13 cellular contexts compared by ENCODE assay signal in the genomic region with DNA sequence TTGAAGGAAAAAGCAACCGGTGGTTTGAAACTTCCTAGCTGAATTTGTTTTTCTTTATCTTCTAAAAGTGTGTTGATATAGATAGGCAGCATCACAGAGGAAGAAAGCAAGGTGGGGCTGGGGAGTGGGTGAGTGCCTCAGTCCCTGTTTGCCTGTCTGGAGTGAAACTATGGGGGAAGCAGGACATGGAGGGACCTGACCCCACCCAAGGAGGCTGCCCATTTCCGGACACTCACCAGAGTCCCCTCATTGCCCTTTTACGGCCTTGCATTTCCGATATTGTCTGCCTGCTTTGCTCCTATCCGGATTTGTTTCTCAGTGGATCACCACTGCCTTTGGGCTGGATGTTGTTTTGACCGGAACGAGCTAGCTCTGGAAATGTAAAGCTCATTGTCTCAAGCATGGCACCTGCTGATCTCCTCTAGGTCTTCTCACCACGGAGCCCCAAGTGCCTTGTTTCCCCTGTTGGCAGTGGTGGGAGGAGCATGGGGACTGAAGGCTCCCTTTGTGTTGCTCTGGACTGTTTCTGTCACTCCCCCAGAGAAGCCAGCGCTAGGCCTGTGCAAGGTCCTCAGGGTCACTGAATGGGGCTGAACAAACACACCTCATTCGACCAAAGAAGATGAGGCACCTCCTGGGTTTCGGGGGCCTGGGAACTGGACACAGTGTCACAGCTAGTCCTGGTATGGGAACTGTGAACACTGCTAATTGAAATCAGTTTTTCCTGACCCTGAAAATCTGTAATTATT. TPM values are rescaled to one million over a fixed set of nuclear protein-coding genes. Genes with fewer than 3 reads are reported as not detected.
A peak's percentile ranks its signal among the peaks of the same experiment; 100 is the strongest.
DNase-seq lines count a peak whose midpoint lies in the region; ATAC-seq, FAIRE-seq and TF ChIP-seq lines count a peak whose summit lies in the region.
"Had no signal": no experiment of that assay in that cellular context is flagged by ENCODE, and none has a peak within 500 bp of the region (broad histone marks: within the 10 kb centered on the region; RNA-seq: fewer than 3 reads in every experiment).

No MANE protein-coding gene starts in this region.

- H3K27ac ChIP-seq in K562 (ENCODE audit: extremely low read depth, low read depth, low read length) (peak overlapping the region; percentile 40; the same call in 2 of the 3 replicates), gastroesophageal sphincter (peak overlapping the region in 2 of 4 donors; percentile 11 to 26)
- H3K27ac ChIP-seq: 22Rv1 had no signal

- H3K9me1 ChIP-seq in K562 (ENCODE audit: control insufficient read depth, insufficient read depth, low read length), result no peaks in the 10 kb centered on the region

- no peak overlapping the region for H3K4me3 Mint-ChIP-seq in activated T-helper 17 cell treated with anti-CD3 and anti-CD28 coated beads, Interleukin-2, amount 50 U/mL, for 72 hours

- no peaks in the 10 kb centered on the region for H3K9me3 Mint-ChIP-seq in activated T-helper 17 cell treated with anti-CD3 and anti-CD28 coated beads, Interleukin-2, amount 50 U/mL, for 72 hours

- POLR2A ChIA-PET in K562 (lab: Yijun Ruan, JAX), result interaction anchor here (0.6 to 0.8 kb wide), 2 partner anchors 13 to 428 kb away, joined by 3 to 5 read pairs; no protein-coding TSS in a partner anchor

- TF ChIP-seq RAD21 in K562 (CRISPR knock-in tag; conservative IDR thresholded peaks at IDR 0.05 in 1 of 2, IDR thresholded peaks at IDR 0.05 in 1 of 2), result no peak

- H3K36me3 ChIP-seq in K562 (ENCODE audit: control insufficient read depth, insufficient read depth, low read length), result no peaks in the 10 kb centered on the region
- H3K36me3 ChIP-seq in gastroesophageal sphincter, result no peaks in the 10 kb centered on the region

- H3K27ac Mint-ChIP-seq in activated T-helper 17 cell treated with anti-CD3 and anti-CD28 coated beads, Interleukin-2, amount 50 U/mL, for 72 hours, result no peak overlapping the region

- peaks cover 7 to 15% of the 10 kb centered on the region in 2 experiments; a peak in 4 of 5 replicates for H3K4me1 ChIP-seq in K562 (replicated peaks in 1 of 2; ENCODE audit: control insufficient read depth in 2 of 2, insufficient read depth in 2 of 2, low read length in 2 of 2)
- H3K4me1 ChIP-seq in gastroesophageal sphincter, result peaks cover 0 to 8% (median 0%) of the 10 kb centered on the region in 3 donors

- no peak for TF ChIP-seq EP300 in K562 (IDR thresholded peaks at IDR 0.05; ENCODE audit: low read length)
- no peak for TF ChIP-seq EP300 in gastroesophageal sphincter (IDR thresholded peaks at IDR 0.05)

- no peaks in the 10 kb centered on the region for H3K36me3 Mint-ChIP-seq in activated T-helper 17 cell treated with anti-CD3 and anti-CD28 coated beads, Interleukin-2, amount 50 U/mL, for 72 hours (ENCODE audit: low read depth)

- no peaks in the 10 kb centered on the region for H3K79me2 ChIP-seq in K562 (ENCODE audit: control insufficient read depth, insufficient read depth, low read length)

- TF ChIP-seq CTCF in K562 (IDR thresholded peaks at IDR 0.05 in 2 of 3, conservative IDR thresholded peaks at IDR 0.05 in 1 of 3; ENCODE audit: insufficient read depth in 2 of 3, low read depth in 1 of 3, low read length in 3 of 3) (no peak), gastroesophageal sphincter (IDR thresholded peaks at IDR 0.05) (no peak)

- peaks cover 18% of the 10 kb centered on the region for H3K27me3 Mint-ChIP-seq in activated T-helper 17 cell treated with anti-CD3 and anti-CD28 coated beads, Interleukin-2, amount 50 U/mL, for 72 hours

- WGBS in K562 (ENCODE audit: insufficient coverage, low coverage, missing lambda C conversion rate), result 23% methylated on average over 11 of the region's 11 CpGs
- WGBS in gastroesophageal sphincter (ENCODE audit: low coverage in 1 of 2), 2 donors, result 66 to 72% methylated on average over 5 to 6 of the region's 11 CpGs

- ATAC-seq in K562 (peak; percentile 93), left lobe of liver (peak; percentile 69), gastroesophageal sphincter (no peak)
- ATAC-seq in activated T-helper 17 cell treated with anti-CD3 and anti-CD28 coated beads, Interleukin-2, amount 50 U/mL, for 72 hours (replicated peaks), result no peak

- H2AFZ ChIP-seq in K562 (ENCODE audit: low read depth, low read length), result peak overlapping the region; percentile 97

- H3K4me3 ChIP-seq in K562 (no peak overlapping the region), gastroesophageal sphincter (no peak overlapping the region)

- peak overlapping the region; percentile 49 for H3K4me2 ChIP-seq in K562 (ENCODE audit: insufficient read depth, low read length)

- peaks cover 9% of the 10 kb centered on the region for H3K4me1 Mint-ChIP-seq in activated T-helper 17 cell treated with anti-CD3 and anti-CD28 coated beads, Interleukin-2, amount 50 U/mL, for 72 hours

- peak; percentile 9 for DNase-seq in DMS153 (lab: John Stamatoyannopoulos, UW)
- no peak for DNase-seq in DMS153 treated with DMSO at 0.1 percent for 48 hours (lab: John Stamatoyannopoulos, UW; ENCODE audit: unreplicated experiment)
- peak; percentile 22 to 66 (median 42) for DNase-seq in K562 (ENCODE audit: extremely low read depth in 1 of 4, low spot score in 3 of 4)
- DNase-seq in left lobe of liver (ENCODE audit: low spot score), result no peak
- DNase-seq in superior temporal gyrus (ENCODE audit: extremely low spot score), result peak; percentile 92
- no peak for DNase-seq in OCI-M2 (lab: John Stamatoyannopoulos, UW; ENCODE audit: unreplicated experiment)
- DNase-seq: central memory CD4-positive, alpha-beta T cell; foreskin melanocyte; NCI-H1105; RPMI8226 had no signal

- H3K9me3 ChIP-seq in K562 (replicated peaks; ENCODE audit: control insufficient read depth, insufficient read depth, low read depth, low read length) (no peaks in the 10 kb centered on the region), gastroesophageal sphincter (no peaks in the 10 kb centered on the region)

- no TSS peak for BruUV-seq in K562 (replicated peaks; lab: Mats Ljungman, UMichigan)

- peak overlapping the region; percentile 29 to 82; a peak in 1 of 4 replicates for H3K9ac ChIP-seq in K562 (ENCODE audit: insufficient read depth in 1 of 2, low read depth in 2 of 2, low read length in 2 of 2)

- TF ChIP-seq POLR2A in K562 (conservative IDR thresholded peaks at IDR 0.05), result no peak
- no peak for TF ChIP-seq POLR2A in gastroesophageal sphincter (IDR thresholded peaks at IDR 0.05)

- peak; percentile 82 for FAIRE-seq in K562 (lab: Jason Lieb, UNC)

- no peaks in the 10 kb centered on the region for H4K20me1 ChIP-seq in K562 (replicated peaks; ENCODE audit: control insufficient read depth, insufficient read depth, low read length)

- in situ Hi-C loops in K562 (cut with MboI), result loop anchor here (10.0 kb wide), 1 partner anchor 269 kb away; no protein-coding TSS in a partner anchor

- CTCF ChIA-PET in K562 (lab: Yijun Ruan, JAX; ENCODE audit: low intra/inter-chr PET ratio), result no interaction called here

- no peaks in the 10 kb centered on the region for H3K27me3 ChIP-seq in K562 (ENCODE audit: control insufficient read depth in 2 of 2, insufficient read depth in 2 of 2, low read length in 2 of 2)
- H3K27me3 ChIP-seq in gastroesophageal sphincter, result no peaks in the 10 kb centered on the region

- intact Hi-C loops in K562 (cut with micrococcal nuclease), result loop anchor here (5.0 kb wide), 1 partner anchor 72 kb away; no protein-coding TSS in a partner anchor

TF ChIP-seq in K562, 482 proteins besides CTCF, POLR2A, EP300 and RAD21 (continues in another document):
- TF ChIP-seq MECOM (CRISPR knock-in tag; IDR thresholded peaks at IDR 0.05), result 0 out of 2 replicates have a peak, but pooled peaks have one; percentile 3
- no peak for TF ChIP-seq ARID1B (IDR thresholded peaks at IDR 0.05)
- TF ChIP-seq POLR3G (IDR thresholded peaks at IDR 0.05; ENCODE audit: extremely low read depth, insufficient read length, insufficient replicate concordance), result no peak
- no peak for TF ChIP-seq DIDO1 (tag; IDR thresholded peaks at IDR 0.05; ENCODE audit: low read depth)
- 0 out of 2 replicates have a peak, but pooled peaks have one; percentile 25 for TF ChIP-seq ELF1 (tag; IDR thresholded peaks at IDR 0.05)
- no peak for TF ChIP-seq HLTF (IDR thresholded peaks at IDR 0.05)
- no peak for TF ChIP-seq GATAD2B (IDR thresholded peaks at IDR 0.05; ENCODE audit: borderline replicate concordance)
- TF ChIP-seq SMARCC2 (IDR thresholded peaks at IDR 0.05; ENCODE audit: low read depth), result no peak
- no peak for TF ChIP-seq ASH1L (IDR thresholded peaks at IDR 0.05; ENCODE audit: borderline replicate concordance, low read depth, partially characterized antibody)
- TF ChIP-seq LCOR (CRISPR knock-in tag; IDR thresholded peaks at IDR 0.05), result no peak
- no peak for TF ChIP-seq ZNF140 (CRISPR knock-in tag; IDR thresholded peaks at IDR 0.05)

RNA-seq across cellular contexts. Expression of a gene that starts 7.0 kb away (rescaled TPM):
- 0.25 and 0.30 TPM in 2 replicates for total RNA-seq in K562 (2011; cell fraction: chromatin; rRNA removed; ENCODE audit: low replicate concordance)
- total RNA-seq in K562 (2011; cell fraction: nucleolus; rRNA removed), result 0.67 and 0.79 TPM in 2 replicates
- total RNA-seq in K562 (2011; cell fraction: nucleoplasm; rRNA removed), result 0.76 and 0.95 TPM in 2 replicates
- total RNA-seq in K562 (2014; rRNA removed) (0.37 and 0.41 TPM in 2 replicates), K562 (2014; rRNA removed; fragmentation: Illumina TruSeq; extraction: Trizol) (0.16 and 0.18 TPM in 2 replicates), K562 (2015; rRNA removed; fragmentation: Illumina TruSeq; extraction: Trizol) (0.26 and 0.33 TPM in 2 replicates), K562 (2021) (0.24 and 0.42 TPM in 2 replicates), left lobe of liver (1.5 TPM), gastroesophageal sphincter (1 to 10 TPM; 1.4 to 7.7 (median 2.5) TPM)
- polyA plus RNA-seq in K562 (2011; rRNA removed) (not detected in 2 replicates), K562 (2014; fragmentation: Illumina TruSeq; extraction: Trizol) (0.17 and 0.18 TPM in 2 replicates), K562 (2014; fragmentation: Nextera tagmentation; extraction: Ambion mirVana) (under 1 TPM; 0.14 to 0.15 TPM), K562 (2014; rRNA removed) (0.05 and 0.16 TPM in 2 replicates)
- 0.22 TPM in 1 of 2 replicates, not detected in the other for polyA plus RNA-seq in K562 (2011; cell fraction: cytosol; rRNA removed)
- not detected in 2 replicates for polyA plus RNA-seq in K562 (2011; cell fraction: nucleus; rRNA removed)
- polyA plus RNA-seq in K562 (2012), result 0.17 and 0.42 TPM in 2 replicates
- 0.32 TPM in 1 of 2 replicates, not detected in the other for polyA minus RNA-seq in K562 (2011; rRNA and poly(A)+ RNA removed)
- 0.57 TPM in 1 of 2 replicates, not detected in the other for polyA minus RNA-seq in K562 (2011; cell fraction: cytosol; rRNA and poly(A)+ RNA removed)
- polyA minus RNA-seq in K562 (2011; cell fraction: nucleus; rRNA and poly(A)+ RNA removed), result not detected in 2 replicates
- total RNA-seq in activated T-helper 17 cell treated with anti-CD3 and anti-CD28 coated beads, Interleukin-2, amount 50 U/mL, for 72 hours, result not detected

Comparison
In these comparisons a context has a peak if more than half of its experiments do, and no peak if none do; other contexts are left out.
1. DNase-seq: peak in DMS153 (single experiment), K562 (4 of 4) and superior temporal gyrus (single experiment); none in DMS153 treated with DMSO at 0.1 percent for 48 hours (single experiment), left lobe of liver (single experiment) and OCI-M2 (single experiment).
2. ATAC-seq: peak in K562 (single experiment) and left lobe of liver (single experiment); none in gastroesophageal sphincter (single experiment) and activated T-helper 17 cell treated with anti-CD3 and anti-CD28 coated beads, Interleukin-2, amount 50 U/mL, for 72 hours (single experiment).